In genomic region chr10:131845505-131846223, GRCh38 we compare ENCODE assay signal across 16 cellular contexts. TPM values are rescaled to one million over a fixed set of nuclear protein-coding genes. Genes with fewer than 3 reads are reported as not detected.
DNase-seq lines count a peak whose midpoint lies in the region; ATAC-seq, FAIRE-seq and TF ChIP-seq lines count a peak whose summit lies in the region.
"Had no signal": no experiment of that assay in that cellular context is flagged by ENCODE, and none has a peak within 500 bp of the region (broad histone marks: within the 10 kb centered on the region; RNA-seq: fewer than 3 reads in every experiment).

No MANE protein-coding gene starts in this region.

- H3T11ph ChIP-seq in H9 (ENCODE audit: low read length) = no peak overlapping the region

- WGBS in A549 (ENCODE audit: missing lambda C conversion rate) = 68% methylated on average over 24 of the region's 25 CpGs
- WGBS in H9 (ENCODE audit: extremely low coverage, insufficient read length, low lambda C conversion rate) = no CpG with 5 or more reads among the region's 25 CpGs

- POLR2A ChIA-PET in A549 (lab: Yijun Ruan, JAX) = no interaction called here
- POLR2A ChIA-PET in activated CD4-positive, alpha-beta memory T cell treated with anti-CD3 and anti-CD28 coated beads for 36 hours (lab: Charles Lee) = no interaction called here

- H3K4me3 ChIP-seq in A549 = no peak overlapping the region
- H3K4me3 ChIP-seq: GM23248, PC-9 had no signal

- H3K36me3 Mint-ChIP-seq in H9 (ENCODE audit: insufficient read depth in 1 of 3, low read depth in 3 of 3) = no peaks in the 10 kb centered on the region
- no peaks in the 10 kb centered on the region for H3K36me3 Mint-ChIP-seq in progenitor cell of endocrine pancreas (ENCODE audit: insufficient read depth)
- H3K36me3 Mint-ChIP-seq in mesothelial cell of epicardium = no peaks in the 10 kb centered on the region
- no peaks in the 10 kb centered on the region for H3K36me3 Mint-ChIP-seq in activated CD4-positive, alpha-beta memory T cell treated with anti-CD3 and anti-CD28 coated beads for 36 hours

- H3K27ac ChIP-seq in A549 (no peak overlapping the region), H9 (ENCODE audit: insufficient read length, low read depth, low read length) (no peak overlapping the region)
- H3K27ac ChIP-seq: GM23248, PC-9 had no signal

- H2BK12ac ChIP-seq in H9 (ENCODE audit: insufficient read length, low read depth, low read length) = no peak overlapping the region

- H3K9me3 Mint-ChIP-seq in H9 (peaks cover under 1 to 2% of the 10 kb centered on the region in 2 experiments; a peak in 1 of 5 replicates), progenitor cell of endocrine pancreas (ENCODE audit: low read depth) (no peaks in the 10 kb centered on the region), mesothelial cell of epicardium (no peaks in the 10 kb centered on the region)
- no peaks in the 10 kb centered on the region for H3K9me3 Mint-ChIP-seq in activated CD4-positive, alpha-beta memory T cell treated with anti-CD3 and anti-CD28 coated beads for 36 hours

- no peaks in the 10 kb centered on the region for H3K79me1 ChIP-seq in H9 (ENCODE audit: insufficient read depth, low read depth, low read length, poor library complexity, severe bottlenecking)

- DNase-seq in A549 (ENCODE audit: low read depth in 1 of 2, low spot score in 1 of 2) (no peak), H9 (peak; percentile 13), left lobe of liver (ENCODE audit: low spot score) (peak; percentile 29), progenitor cell of endocrine pancreas (ENCODE audit: low spot score, unreplicated experiment) (peak; percentile 7), mesothelial cell of epicardium (ENCODE audit: low spot score in 2 of 2, unreplicated experiment in 2 of 2) (no peak), NCI-H2029 (lab: John Stamatoyannopoulos, UW) (no peak)
- no peak for DNase-seq in activated CD4-positive, alpha-beta memory T cell treated with anti-CD3 and anti-CD28 coated beads for 36 hours
- DNase-seq in stimulated activated CD4-positive, alpha-beta T cell treated with anti-CD3 and anti-CD28 coated beads, Interleukin-15, amount 100 ng/mL, for 24 hours = no peak
- DNase-seq: GM23248, KBM-7, NCI-H1092 treated with DMSO at 0.1 percent for 48 hours, NCI-H2171, NCI-H774, PC-9, Right ventricle myocardium superior had no signal

- H3K4me1 ChIP-seq in A549 = no peaks in the 10 kb centered on the region
- H3K4me1 ChIP-seq in H9 (ENCODE audit: insufficient read depth, low read length) = no peaks in the 10 kb centered on the region

- H2BK20ac ChIP-seq in H9 (ENCODE audit: low read depth, low read length, poor library complexity, severe bottlenecking) = no peak overlapping the region

- no peaks in the 10 kb centered on the region for H3K79me2 ChIP-seq in H9 (ENCODE audit: insufficient read depth, low read length)

- no peak overlapping the region for H4K5ac ChIP-seq in H9 (ENCODE audit: insufficient read length, low read depth, low read length)

- intact Hi-C loops in activated CD4-positive, alpha-beta memory T cell treated with anti-CD3 and anti-CD28 coated beads for 36 hours (cut with micrococcal nuclease) = no loop called here

- no peak for TF ChIP-seq CTCF in A549 (IDR thresholded peaks at IDR 0.05)
- TF ChIP-seq CTCF in H9 (conservative IDR thresholded peaks at IDR 0.05) = no peak
- no peak for TF ChIP-seq CTCF in progenitor cell of endocrine pancreas (IDR thresholded peaks at IDR 0.05; ENCODE audit: unreplicated experiment)
- TF ChIP-seq CTCF in mesothelial cell of epicardium (IDR thresholded peaks at IDR 0.05; ENCODE audit: unreplicated experiment) = no peak

- H4K91ac ChIP-seq in H9 (ENCODE audit: insufficient read length, low read depth, low read length) = no peak overlapping the region

- H4K8ac ChIP-seq in H9 (replicated peaks; ENCODE audit: insufficient read length, low read depth, low read length) = no peak overlapping the region

- H2BK120ac ChIP-seq in H9 (ENCODE audit: low read depth, low read length, poor library complexity, severe bottlenecking) = no peak overlapping the region

- H3K9me3 ChIP-seq in A549 (no peaks in the 10 kb centered on the region), H9 (ENCODE audit: control insufficient read depth, low read depth, low read length) (no peaks in the 10 kb centered on the region)

- H2AFZ ChIP-seq in H9 (ENCODE audit: low read length) = no peak overlapping the region
- H2AFZ ChIP-seq: GM23248, PC-9 had no signal

- H3K14ac ChIP-seq in H9 (ENCODE audit: insufficient read depth, low read length) = no peak overlapping the region; the same call in 1 of the 2 replicates

- H3K4me2 ChIP-seq in A549 = no peak overlapping the region
- H3K4me2 ChIP-seq in H9 (ENCODE audit: insufficient read depth, insufficient read length, low read length) = no peak overlapping the region
- H3K4me2 ChIP-seq: PC-9 had no signal

- no peak overlapping the region for H2BK5ac ChIP-seq in H9 (ENCODE audit: insufficient read length, low read length)

- no peak overlapping the region for H3K4me3 Mint-ChIP-seq in H9
- no peak overlapping the region for H3K4me3 Mint-ChIP-seq in progenitor cell of endocrine pancreas (ENCODE audit: low read depth)
- no peak overlapping the region for H3K4me3 Mint-ChIP-seq in mesothelial cell of epicardium
- no peak overlapping the region for H3K4me3 Mint-ChIP-seq in activated CD4-positive, alpha-beta memory T cell treated with anti-CD3 and anti-CD28 coated beads for 36 hours

- TF ChIP-seq POLR2A in A549 (IDR thresholded peaks at IDR 0.05; ENCODE audit: low read length) = no peak

- H3K27ac Mint-ChIP-seq in H9 (no peak overlapping the region; a peak in 2 of 7 replicates), progenitor cell of endocrine pancreas (no peak overlapping the region), mesothelial cell of epicardium (no peak overlapping the region)
- no peak overlapping the region for H3K27ac Mint-ChIP-seq in activated CD4-positive, alpha-beta memory T cell treated with anti-CD3 and anti-CD28 coated beads for 36 hours

- no peak for TF ChIP-seq RAD21 in A549 (conservative IDR thresholded peaks at IDR 0.05 in 1 of 2, IDR thresholded peaks at IDR 0.05 in 1 of 2)

- no peak overlapping the region for H3K18ac ChIP-seq in H9 (ENCODE audit: insufficient read length, low read depth, low read length)

- H3K27me3 ChIP-seq in H9 (ENCODE audit: insufficient read depth, low read length) = no peaks in the 10 kb centered on the region

- no peak overlapping the region for H2BK15ac ChIP-seq in H9 (ENCODE audit: low read depth, low read length)

- no peak for FAIRE-seq in A549 (lab: Jason Lieb, UNC)
- FAIRE-seq: HTR-8/SVneo had no signal

- no peak for ATAC-seq in A549
- no peak for ATAC-seq in left lobe of liver

- H3K56ac ChIP-seq in H9 (ENCODE audit: insufficient read length, low read depth, low read length) = no peak overlapping the region

- H2AK5ac ChIP-seq in H9 (ENCODE audit: insufficient read length, low read length) = no peak overlapping the region

- H4K20me1 ChIP-seq in H9 (ENCODE audit: control insufficient read depth, insufficient read depth, insufficient read length) = peaks cover under 1% of the 10 kb centered on the region

- H3K23ac ChIP-seq in H9 (ENCODE audit: insufficient read length, low read depth, low read length) = no peak overlapping the region

- H3K27me3 Mint-ChIP-seq in H9 (ENCODE audit: low read depth) = no peaks in the 10 kb centered on the region; the same call in 1 of the 2 replicates
- no peaks in the 10 kb centered on the region for H3K27me3 Mint-ChIP-seq in progenitor cell of endocrine pancreas
- peaks cover 6% of the 10 kb centered on the region for H3K27me3 Mint-ChIP-seq in mesothelial cell of epicardium (ENCODE audit: low read depth)
- H3K27me3 Mint-ChIP-seq in activated CD4-positive, alpha-beta memory T cell treated with anti-CD3 and anti-CD28 coated beads for 36 hours = peaks cover 2% of the 10 kb centered on the region

- no peaks in the 10 kb centered on the region for H3K23me2 ChIP-seq in H9 (ENCODE audit: insufficient read length, low read depth, low read length, poor library complexity, severe bottlenecking)

- H3K4me1 Mint-ChIP-seq in H9 (no peaks in the 10 kb centered on the region), progenitor cell of endocrine pancreas (ENCODE audit: low read depth) (no peaks in the 10 kb centered on the region), mesothelial cell of epicardium (no peaks in the 10 kb centered on the region)
- H3K4me1 Mint-ChIP-seq in activated CD4-positive, alpha-beta memory T cell treated with anti-CD3 and anti-CD28 coated beads for 36 hours (ENCODE audit: low read depth) = no peaks in the 10 kb centered on the region

- H3K4ac ChIP-seq in H9 (ENCODE audit: low read depth, low read length) = no peak overlapping the region

- no peak for TF ChIP-seq EP300 in A549 (IDR thresholded peaks at IDR 0.05)

- no peak overlapping the region for H3K9ac ChIP-seq in H9 (ENCODE audit: extremely low read depth, insufficient read length, low read length)
- H3K9ac ChIP-seq: GM23248 had no signal

- CTCF ChIA-PET in A549 (lab: Yijun Ruan, JAX) = interaction anchor here (2.2 kb wide), 1 partner anchor 29 kb away, joined by 6 read pairs; no protein-coding TSS in a partner anchor
- CTCF ChIA-PET in activated CD4-positive, alpha-beta memory T cell treated with anti-CD3 and anti-CD28 coated beads for 36 hours (lab: Charles Lee) = no interaction called here

TF ChIP-seq in A549, 52 proteins besides CTCF, POLR2A, EP300 and RAD21:
- TF ChIP-seq BHLHE40 (IDR thresholded peaks at IDR 0.05; ENCODE audit: low read depth, low read length) (no peak), EHMT2 (IDR thresholded peaks at IDR 0.05; ENCODE audit: low read depth) (no peak), HOXB13 (CRISPR knock-in tag; IDR thresholded peaks at IDR 0.05; ENCODE audit: low read depth) (no peak), MAFK (IDR thresholded peaks at IDR 0.05; ENCODE audit: partially characterized antibody) (peak; percentile 30), ZFP36 (IDR thresholded peaks at IDR 0.05; ENCODE audit: borderline replicate concordance, partially characterized antibody) (no peak), FOXS1 (CRISPR knock-in tag; IDR thresholded peaks at IDR 0.05) (no peak), HDAC2 (IDR thresholded peaks at IDR 0.05) (no peak)

RNA-seq across cellular contexts. Expression of gene PPP2R2D, which starts 55.1 kb away (rescaled TPM):
- 31.1 and 36.0 TPM in 2 replicates for polyA plus RNA-seq in A549 (2011; rRNA removed)
- polyA plus RNA-seq in A549 (2012; cell fraction: cytosol; rRNA removed) = 28.4 and 29.8 TPM in 2 replicates
- polyA plus RNA-seq in A549 (2012; cell fraction: nucleus; rRNA removed) = 32.4 and 39.2 TPM in 2 replicates
- polyA plus RNA-seq in A549 (2017; fragmentation: RNase III; extraction: RNeasy Plus Mini Kit Qiagen cat#74134 plus additional on column Dnase treatment) = 23.1 to 23.9 TPM (median 23.3 TPM) in 3 replicates
- 37.4 and 43.9 TPM in 2 replicates for polyA minus RNA-seq in A549 (2011; rRNA and poly(A)+ RNA removed)
- 33.8 and 35.1 TPM in 2 replicates for total RNA-seq in H9 (2021)
- total RNA-seq in left lobe of liver = 15.4 TPM
- total RNA-seq in progenitor cell of endocrine pancreas = 41.1 and 43.6 TPM in 2 replicates
- total RNA-seq in mesothelial cell of epicardium = 32.9 to 34.0 TPM (median 33.3 TPM) in 3 replicates
- 10 to 100 TPM; 31.9 to 32.3 TPM for total RNA-seq in activated CD4-positive, alpha-beta memory T cell treated with anti-CD3 and anti-CD28 coated beads for 36 hours

Comparison
In these comparisons a context has a peak if more than half of its experiments do, and no peak if none do; other contexts are left out.
1. DNase-seq: peak in H9 (single experiment), left lobe of liver (single experiment) and progenitor cell of endocrine pancreas (single experiment); none in A549 (0 of 2), mesothelial cell of epicardium (0 of 2), activated CD4-positive, alpha-beta memory T cell treated with anti-CD3 and anti-CD28 coated beads for 36 hours (single experiment), stimulated activated CD4-positive, alpha-beta T cell treated with anti-CD3 and anti-CD28 coated beads, Interleukin-15, amount 100 ng/mL, for 24 hours (single experiment) and NCI-H2029 (single experiment).